In genomic region chr4:73223258-73223651, GRCh38 we compare ENCODE assay signal across 9 cellular contexts. TPM values are rescaled to one million over a fixed set of nuclear protein-coding genes. Genes with fewer than 3 reads are reported as not detected.
DNase-seq lines count a peak whose midpoint lies in the region; TF ChIP-seq lines count a peak whose summit lies in the region.
"Had no signal": no experiment of that assay in that cellular context is flagged by ENCODE, and none has a peak within 500 bp of the region (broad histone marks: within the 10 kb centered on the region; RNA-seq: fewer than 3 reads in every experiment).

No MANE protein-coding gene starts in this region.

- no peak overlapping the region for H3K4me3 Mint-ChIP-seq in activated T-helper 1 cell treated with anti-CD3 and anti-CD28 coated beads, Interleukin-12 subunit alpha, Interleukin-12 subunit beta, Interleukin-2, Interleukin-4 antibody, amounts not matched to agents 30 ng/mL and 10 ng/mL and 1 ng/mL, durations not matched to agents 14 hours and 24 hours and 36 hours

- H3K79me2 ChIP-seq in OCI-LY7 (ENCODE audit: insufficient read depth, low read depth, low read length) = peaks cover 97% of the 10 kb centered on the region

- H4K20me1 ChIP-seq in OCI-LY7 (ENCODE audit: insufficient read depth, low read length) = peaks cover 33% of the 10 kb centered on the region

- no TSS peak for BruUV-seq in OCI-LY7 (replicated peaks; lab: Mats Ljungman, UMichigan)

- H3K9me3 ChIP-seq in OCI-LY7 (ENCODE audit: low read length) = no peaks in the 10 kb centered on the region
- H3K9me3 ChIP-seq: mucosa of descending colon had no signal

- peak overlapping the region; percentile 25; the same call in 1 of the 2 replicates for H3K4me2 ChIP-seq in OCI-LY7 (ENCODE audit: low read length)

- peak overlapping the region; percentile 38 for H3K27ac ChIP-seq in OCI-LY7 (ENCODE audit: low read depth, low read length, poor library complexity, severe bottlenecking)

- peaks cover 55% of the 10 kb centered on the region for H3K36me3 ChIP-seq in OCI-LY7 (ENCODE audit: insufficient read depth, low read length)

- H2AFZ ChIP-seq in OCI-LY7 (ENCODE audit: low read length) = no peak overlapping the region

- CTCF ChIA-PET in OCI-LY7 (lab: Charles Lee; ENCODE audit: unreplicated experiment) = no interaction called here

- POLR2A ChIA-PET in OCI-LY7 (lab: Charles Lee) = interaction anchor here (0.6 to 2.1 kb wide), 6 partner anchors 11 to 30 kb away, joined by 3 to 7 read pairs (median 4); no protein-coding TSS in a partner anchor

- peaks cover 31% of the 10 kb centered on the region for H3K4me1 ChIP-seq in OCI-LY7 (ENCODE audit: insufficient read depth, low read length, poor library complexity, severe bottlenecking)

- TF ChIP-seq CTCF in OCI-LY7 (conservative IDR thresholded peaks at IDR 0.05; ENCODE audit: low read length) (no peak), fibroblast of pulmonary artery (IDR thresholded peaks at IDR 0.05; ENCODE audit: low read length, missing control alignments) (no peak)

- H3K4me1 Mint-ChIP-seq in activated T-helper 1 cell treated with anti-CD3 and anti-CD28 coated beads, Interleukin-12 subunit alpha, Interleukin-12 subunit beta, Interleukin-2, Interleukin-4 antibody, amounts not matched to agents 30 ng/mL and 10 ng/mL and 1 ng/mL, durations not matched to agents 14 hours and 24 hours and 36 hours (ENCODE audit: low read depth) = peaks cover 37% of the 10 kb centered on the region

- H3K36me3 Mint-ChIP-seq in activated T-helper 1 cell treated with anti-CD3 and anti-CD28 coated beads, Interleukin-12 subunit alpha, Interleukin-12 subunit beta, Interleukin-2, Interleukin-4 antibody, amounts not matched to agents 30 ng/mL and 10 ng/mL and 1 ng/mL, durations not matched to agents 14 hours and 24 hours and 36 hours (ENCODE audit: low read depth) = peaks cover 10% of the 10 kb centered on the region

- H3K4me3 ChIP-seq in OCI-LY7 (ENCODE audit: low read depth, low read length, poor library complexity, severe bottlenecking) (no peak overlapping the region), fibroblast of pulmonary artery (replicated peaks; ENCODE audit: low read depth, low read length) (peak overlapping the region; percentile 75), skeletal muscle cell (ENCODE audit: low read depth, low read length) (peak overlapping the region; percentile 26)
- H3K4me3 ChIP-seq: mucosa of descending colon had no signal

- no peaks in the 10 kb centered on the region for H3K9me3 Mint-ChIP-seq in activated T-helper 1 cell treated with anti-CD3 and anti-CD28 coated beads, Interleukin-12 subunit alpha, Interleukin-12 subunit beta, Interleukin-2, Interleukin-4 antibody, amounts not matched to agents 30 ng/mL and 10 ng/mL and 1 ng/mL, durations not matched to agents 14 hours and 24 hours and 36 hours

- H3K27ac Mint-ChIP-seq in activated T-helper 1 cell treated with anti-CD3 and anti-CD28 coated beads, Interleukin-12 subunit alpha, Interleukin-12 subunit beta, Interleukin-2, Interleukin-4 antibody, amounts not matched to agents 30 ng/mL and 10 ng/mL and 1 ng/mL, durations not matched to agents 14 hours and 24 hours and 36 hours = no peak overlapping the region

- intact Hi-C loops in OCI-LY7 (cut with micrococcal nuclease; ENCODE audit: unreplicated experiment) = no loop called here
- intact Hi-C loops in activated T-helper 1 cell treated with anti-CD3 and anti-CD28 coated beads, Interleukin-12 subunit alpha, Interleukin-12 subunit beta, Interleukin-2, Interleukin-4 antibody, amounts not matched to agents 30 ng/mL and 10 ng/mL and 1 ng/mL, durations not matched to agents 14 hours and 24 hours and 36 hours (cut with micrococcal nuclease) = loop anchor here (1.0 to 5.0 kb wide), 3 partner anchors 34 to 154 kb away; partner anchors contain the start of gene COX18

- H3K27me3 Mint-ChIP-seq in activated T-helper 1 cell treated with anti-CD3 and anti-CD28 coated beads, Interleukin-12 subunit alpha, Interleukin-12 subunit beta, Interleukin-2, Interleukin-4 antibody, amounts not matched to agents 30 ng/mL and 10 ng/mL and 1 ng/mL, durations not matched to agents 14 hours and 24 hours and 36 hours (ENCODE audit: insufficient read depth) = no peaks in the 10 kb centered on the region

- no peaks in the 10 kb centered on the region for H3K9me2 ChIP-seq in OCI-LY7 (ENCODE audit: insufficient read depth, low read length)

- DNase-seq in DMS53 treated with DMSO at 0.1 percent for 48 hours (lab: John Stamatoyannopoulos, UW; ENCODE audit: unreplicated experiment) = peak; percentile 77
- DNase-seq in DMS53 (lab: John Stamatoyannopoulos, UW) = no peak
- DNase-seq in OCI-LY7 (ENCODE audit: low spot score) = no peak
- no peak for DNase-seq in fibroblast of pulmonary artery (ENCODE audit: low read depth)
- DNase-seq in skeletal muscle cell (ENCODE audit: low read depth) = no peak
- DNase-seq in activated T-helper 1 cell treated with anti-CD3 and anti-CD28 coated beads, Interleukin-12 subunit alpha, Interleukin-12 subunit beta, Interleukin-2, Interleukin-4 antibody, amounts not matched to agents 30 ng/mL and 10 ng/mL and 1 ng/mL, durations not matched to agents 14 hours and 24 hours and 36 hours (ENCODE audit: low spot score) = no peak
- no peak for DNase-seq in nucleus accumbens (lab: John Stamatoyannopoulos, UW)
- no peak for DNase-seq in CD1c-positive myeloid dendritic cell (ENCODE audit: extremely low spot score)

RNA-seq across cellular contexts. Expression of gene ANKRD17, which starts 35.3 kb away (rescaled TPM):
- total RNA-seq in OCI-LY7 (2014; rRNA removed; shearing (Covaris generic)) = 39.4 and 53.0 TPM in 2 replicates
- 70.3 and 77.4 TPM in 2 replicates for total RNA-seq in OCI-LY7 (2022)
- 68.6 and 72.4 TPM in 2 replicates for total RNA-seq in activated T-helper 1 cell treated with anti-CD3 and anti-CD28 coated beads, Interleukin-12 subunit alpha, Interleukin-12 subunit beta, Interleukin-2, Interleukin-4 antibody, amounts not matched to agents 30 ng/mL and 10 ng/mL and 1 ng/mL, durations not matched to agents 14 hours and 24 hours and 36 hours
